Comparison of ENCODE assay signal across 1 cellular context in genomic region chr1:32714277-32714676, GRCh38.
TF ChIP-seq lines count a peak whose summit lies in the region.

No MANE protein-coding gene starts in this region.

TF ChIP-seq in HepG2, 621 proteins besides CTCF, POLR2A, EP300 and RAD21 (continued from another document and continues in another):
- TF ChIP-seq IKZF5 (CRISPR knock-in tag; IDR thresholded peaks at IDR 0.05) (peak; percentile 33; the same call in 1 of the 2 replicates), ZBTB46 (CRISPR knock-in tag; IDR thresholded peaks at IDR 0.05; ENCODE audit: borderline replicate concordance) (no peak), TARDBP (CRISPR knock-in tag; IDR thresholded peaks at IDR 0.05) (0 out of 2 replicates have a peak, but pooled peaks have one; percentile 55), HMG20A (CRISPR knock-in tag; IDR thresholded peaks at IDR 0.05; ENCODE audit: borderline replicate concordance) (peak; percentile 52; the same call in 1 of the 2 replicates), FOXK2 (IDR thresholded peaks at IDR 0.05) (no peak), CREB1 (IDR thresholded peaks at IDR 0.05) (0 out of 2 replicates have a peak, but pooled peaks have one; percentile 31), CREB1 (CRISPR knock-in tag; IDR thresholded peaks at IDR 0.05) (peak; percentile 57; the same call in 1 of the 2 replicates), ZNF788 (CRISPR knock-in tag; IDR thresholded peaks at IDR 0.05; ENCODE audit: borderline replicate concordance) (peak; percentile 26; the same call in 1 of the 2 replicates), TBX2 (CRISPR knock-in tag; IDR thresholded peaks at IDR 0.05; ENCODE audit: borderline replicate concordance) (peak; percentile 43; the same call in 1 of the 2 replicates), ZMYM3 (CRISPR knock-in tag; IDR thresholded peaks at IDR 0.05) (peak; percentile 84), ZNF510 (CRISPR knock-in tag; IDR thresholded peaks at IDR 0.05; ENCODE audit: low read depth) (no peak), MAFG (CRISPR knock-in tag; IDR thresholded peaks at IDR 0.05) (no peak), ZZZ3 (CRISPR knock-in tag; IDR thresholded peaks at IDR 0.05; ENCODE audit: borderline replicate concordance) (no peak), KLF16 (CRISPR knock-in tag; IDR thresholded peaks at IDR 0.05) (0 out of 4 replicates have a peak, but pooled peaks of 1 of the 2 experiments have one; percentile 33), ZNF10 (CRISPR knock-in tag; IDR thresholded peaks at IDR 0.05; ENCODE audit: borderline replicate concordance, low read depth) (no peak), TBP (CRISPR knock-in tag; IDR thresholded peaks at IDR 0.05) (no peak), TAF15 (IDR thresholded peaks at IDR 0.05; ENCODE audit: low read depth, low read length, poor library complexity, severe bottlenecking) (no peak), ZNF580 (CRISPR knock-in tag; IDR thresholded peaks at IDR 0.05; ENCODE audit: borderline replicate concordance, low read depth) (0 out of 2 replicates have a peak, but pooled peaks have one; percentile 36), ZNF672 (CRISPR knock-in tag; IDR thresholded peaks at IDR 0.05) (no peak), ZNF232 (CRISPR knock-in tag; IDR thresholded peaks at IDR 0.05; ENCODE audit: borderline replicate concordance) (no peak), HOXA3 (CRISPR knock-in tag; IDR thresholded peaks at IDR 0.05) (peak; percentile 76), ZBTB43 (CRISPR knock-in tag; conservative IDR thresholded peaks at IDR 0.05) (peak; percentile 99), IRF2 (CRISPR knock-in tag; IDR thresholded peaks at IDR 0.05) (peak; percentile 72; the same call in 1 of the 2 replicates), MED1 (CRISPR knock-in tag; IDR thresholded peaks at IDR 0.05) (peak; percentile 67; the same call in 1 of the 2 replicates), SALL1 (CRISPR knock-in tag; IDR thresholded peaks at IDR 0.05) (peak; percentile 82), ZNF558 (CRISPR knock-in tag; IDR thresholded peaks at IDR 0.05; ENCODE audit: borderline replicate concordance) (no peak), TEAD3 (CRISPR knock-in tag; optimal IDR thresholded peaks at IDR 0.05; ENCODE audit: borderline replicate concordance) (peak; percentile 91), ZFX (CRISPR knock-in tag; IDR thresholded peaks at IDR 0.05; ENCODE audit: low read depth) (peak; percentile 46; the same call in 1 of the 2 replicates), IKZF4 (CRISPR knock-in tag; IDR thresholded peaks at IDR 0.05; ENCODE audit: borderline replicate concordance, low read depth, not compliant biosample characterization) (no peak), ZNF251 (CRISPR knock-in tag; IDR thresholded peaks at IDR 0.05) (no peak), ZNF33B (CRISPR knock-in tag; IDR thresholded peaks at IDR 0.05) (no peak), ZNF430 (CRISPR knock-in tag; IDR thresholded peaks at IDR 0.05) (0 out of 2 replicates have a peak, but pooled peaks have one; percentile 25), HMGXB4 (CRISPR knock-in tag; IDR thresholded peaks at IDR 0.05; ENCODE audit: borderline replicate concordance in 1 of 2, low read depth in 1 of 2) (peak in 1 of 2 experiments; percentile 59; a peak in 1 of 4 replicates), KAT8 (CRISPR knock-in tag; IDR thresholded peaks at IDR 0.05) (peak; percentile 37; the same call in 1 of the 2 replicates), ZNF468 (CRISPR knock-in tag; IDR thresholded peaks at IDR 0.05) (no peak), ZNF878 (CRISPR knock-in tag; IDR thresholded peaks at IDR 0.05) (no peak), MLLT10 (CRISPR knock-in tag; IDR thresholded peaks at IDR 0.05) (no peak), ZNF446 (CRISPR knock-in tag; IDR thresholded peaks at IDR 0.05) (no peak), ZNF784 (CRISPR knock-in tag; IDR thresholded peaks at IDR 0.05; ENCODE audit: borderline replicate concordance) (no peak)
- TF ChIP-seq, protein P1, sequence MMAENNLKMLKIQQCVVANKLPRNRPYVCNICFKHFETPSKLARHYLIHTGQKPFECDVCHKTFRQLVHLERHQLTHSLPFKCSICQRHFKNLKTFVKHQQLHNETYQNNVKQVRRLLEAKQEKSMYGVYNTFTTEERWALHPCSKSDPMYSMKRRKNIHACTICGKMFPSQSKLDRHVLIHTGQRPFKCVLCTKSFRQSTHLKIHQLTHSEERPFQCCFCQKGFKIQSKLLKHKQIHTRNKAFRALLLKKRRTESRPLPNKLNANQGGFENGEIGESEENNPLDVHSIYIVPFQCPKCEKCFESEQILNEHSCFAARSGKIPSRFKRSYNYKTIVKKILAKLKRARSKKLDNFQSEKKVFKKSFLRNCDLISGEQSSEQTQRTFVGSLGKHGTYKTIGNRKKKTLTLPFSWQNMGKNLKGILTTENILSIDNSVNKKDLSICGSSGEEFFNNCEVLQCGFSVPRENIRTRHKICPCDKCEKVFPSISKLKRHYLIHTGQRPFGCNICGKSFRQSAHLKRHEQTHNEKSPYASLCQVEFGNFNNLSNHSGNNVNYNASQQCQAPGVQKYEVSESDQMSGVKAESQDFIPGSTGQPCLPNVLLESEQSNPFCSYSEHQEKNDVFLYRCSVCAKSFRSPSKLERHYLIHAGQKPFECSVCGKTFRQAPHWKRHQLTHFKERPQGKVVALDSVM (CRISPR knock-in tag; IDR thresholded peaks at IDR 0.05): no peak
- TF ChIP-seq, protein P2, sequence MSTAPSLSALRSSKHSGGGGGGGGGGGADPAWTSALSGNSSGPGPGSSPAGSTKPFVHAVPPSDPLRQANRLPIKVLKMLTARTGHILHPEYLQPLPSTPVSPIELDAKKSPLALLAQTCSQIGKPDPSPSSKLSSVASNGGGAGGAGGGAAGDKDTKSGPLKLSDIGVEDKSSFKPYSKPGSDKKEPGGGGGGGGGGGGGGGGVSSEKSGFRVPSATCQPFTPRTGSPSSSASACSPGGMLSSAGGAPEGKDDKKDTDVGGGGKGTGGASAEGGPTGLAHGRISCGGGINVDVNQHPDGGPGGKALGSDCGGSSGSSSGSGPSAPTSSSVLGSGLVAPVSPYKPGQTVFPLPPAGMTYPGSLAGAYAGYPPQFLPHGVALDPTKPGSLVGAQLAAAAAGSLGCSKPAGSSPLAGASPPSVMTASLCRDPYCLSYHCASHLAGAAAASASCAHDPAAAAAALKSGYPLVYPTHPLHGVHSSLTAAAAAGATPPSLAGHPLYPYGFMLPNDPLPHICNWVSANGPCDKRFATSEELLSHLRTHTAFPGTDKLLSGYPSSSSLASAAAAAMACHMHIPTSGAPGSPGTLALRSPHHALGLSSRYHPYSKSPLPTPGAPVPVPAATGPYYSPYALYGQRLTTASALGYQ (CRISPR knock-in tag; IDR thresholded peaks at IDR 0.05): 0 out of 2 replicates have a peak, but pooled peaks have one; percentile 27
- TF ChIP-seq, protein P3, sequence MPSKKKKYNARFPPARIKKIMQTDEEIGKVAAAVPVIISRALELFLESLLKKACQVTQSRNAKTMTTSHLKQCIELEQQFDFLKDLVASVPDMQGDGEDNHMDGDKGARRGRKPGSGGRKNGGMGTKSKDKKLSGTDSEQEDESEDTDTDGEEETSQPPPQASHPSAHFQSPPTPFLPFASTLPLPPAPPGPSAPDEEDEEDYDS (CRISPR knock-in tag; IDR thresholded peaks at IDR 0.05): peak; percentile 41; the same call in 1 of the 2 replicates
- TF ChIP-seq, protein P4, sequence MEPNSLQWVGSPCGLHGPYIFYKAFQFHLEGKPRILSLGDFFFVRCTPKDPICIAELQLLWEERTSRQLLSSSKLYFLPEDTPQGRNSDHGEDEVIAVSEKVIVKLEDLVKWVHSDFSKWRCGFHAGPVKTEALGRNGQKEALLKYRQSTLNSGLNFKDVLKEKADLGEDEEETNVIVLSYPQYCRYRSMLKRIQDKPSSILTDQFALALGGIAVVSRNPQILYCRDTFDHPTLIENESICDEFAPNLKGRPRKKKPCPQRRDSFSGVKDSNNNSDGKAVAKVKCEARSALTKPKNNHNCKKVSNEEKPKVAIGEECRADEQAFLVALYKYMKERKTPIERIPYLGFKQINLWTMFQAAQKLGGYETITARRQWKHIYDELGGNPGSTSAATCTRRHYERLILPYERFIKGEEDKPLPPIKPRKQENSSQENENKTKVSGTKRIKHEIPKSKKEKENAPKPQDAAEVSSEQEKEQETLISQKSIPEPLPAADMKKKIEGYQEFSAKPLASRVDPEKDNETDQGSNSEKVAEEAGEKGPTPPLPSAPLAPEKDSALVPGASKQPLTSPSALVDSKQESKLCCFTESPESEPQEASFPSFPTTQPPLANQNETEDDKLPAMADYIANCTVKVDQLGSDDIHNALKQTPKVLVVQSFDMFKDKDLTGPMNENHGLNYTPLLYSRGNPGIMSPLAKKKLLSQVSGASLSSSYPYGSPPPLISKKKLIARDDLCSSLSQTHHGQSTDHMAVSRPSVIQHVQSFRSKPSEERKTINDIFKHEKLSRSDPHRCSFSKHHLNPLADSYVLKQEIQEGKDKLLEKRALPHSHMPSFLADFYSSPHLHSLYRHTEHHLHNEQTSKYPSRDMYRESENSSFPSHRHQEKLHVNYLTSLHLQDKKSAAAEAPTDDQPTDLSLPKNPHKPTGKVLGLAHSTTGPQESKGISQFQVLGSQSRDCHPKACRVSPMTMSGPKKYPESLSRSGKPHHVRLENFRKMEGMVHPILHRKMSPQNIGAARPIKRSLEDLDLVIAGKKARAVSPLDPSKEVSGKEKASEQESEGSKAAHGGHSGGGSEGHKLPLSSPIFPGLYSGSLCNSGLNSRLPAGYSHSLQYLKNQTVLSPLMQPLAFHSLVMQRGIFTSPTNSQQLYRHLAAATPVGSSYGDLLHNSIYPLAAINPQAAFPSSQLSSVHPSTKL (CRISPR knock-in tag; IDR thresholded peaks at IDR 0.05): peak; percentile 68
- TF ChIP-seq, protein P5, sequence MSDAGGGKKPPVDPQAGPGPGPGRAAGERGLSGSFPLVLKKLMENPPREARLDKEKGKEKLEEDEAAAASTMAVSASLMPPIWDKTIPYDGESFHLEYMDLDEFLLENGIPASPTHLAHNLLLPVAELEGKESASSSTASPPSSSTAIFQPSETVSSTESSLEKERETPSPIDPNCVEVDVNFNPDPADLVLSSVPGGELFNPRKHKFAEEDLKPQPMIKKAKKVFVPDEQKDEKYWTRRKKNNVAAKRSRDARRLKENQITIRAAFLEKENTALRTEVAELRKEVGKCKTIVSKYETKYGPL (CRISPR knock-in tag; IDR thresholded peaks at IDR 0.05): no peak
- TF ChIP-seq, protein P6, sequence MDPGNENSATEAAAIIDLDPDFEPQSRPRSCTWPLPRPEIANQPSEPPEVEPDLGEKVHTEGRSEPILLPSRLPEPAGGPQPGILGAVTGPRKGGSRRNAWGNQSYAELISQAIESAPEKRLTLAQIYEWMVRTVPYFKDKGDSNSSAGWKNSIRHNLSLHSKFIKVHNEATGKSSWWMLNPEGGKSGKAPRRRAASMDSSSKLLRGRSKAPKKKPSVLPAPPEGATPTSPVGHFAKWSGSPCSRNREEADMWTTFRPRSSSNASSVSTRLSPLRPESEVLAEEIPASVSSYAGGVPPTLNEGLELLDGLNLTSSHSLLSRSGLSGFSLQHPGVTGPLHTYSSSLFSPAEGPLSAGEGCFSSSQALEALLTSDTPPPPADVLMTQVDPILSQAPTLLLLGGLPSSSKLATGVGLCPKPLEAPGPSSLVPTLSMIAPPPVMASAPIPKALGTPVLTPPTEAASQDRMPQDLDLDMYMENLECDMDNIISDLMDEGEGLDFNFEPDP (CRISPR knock-in tag; conservative IDR thresholded peaks at IDR 0.05): no peak
